Comparison of ENCODE assay signal across 18 cellular contexts in the genomic region with DNA sequence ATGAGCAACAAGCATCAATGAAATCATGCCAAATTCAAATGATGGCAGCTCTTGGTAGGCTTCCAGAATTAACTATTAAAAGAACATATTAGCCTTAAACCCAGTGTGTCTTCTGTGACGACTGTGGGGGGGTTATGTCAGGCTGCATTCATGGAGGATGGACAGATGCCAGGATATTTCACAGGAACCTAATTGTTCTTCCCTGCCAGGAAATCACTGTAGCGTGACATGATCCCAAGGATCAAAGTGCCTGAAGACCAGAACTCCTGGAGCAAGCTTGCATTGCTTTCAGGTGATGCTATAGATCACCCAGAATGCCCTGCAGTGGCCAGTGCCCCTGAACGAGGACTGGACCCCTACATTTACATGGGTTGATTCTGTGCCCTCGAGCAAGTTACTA.
DNase-seq lines count a peak whose midpoint lies in the region; ATAC-seq and TF ChIP-seq lines count a peak whose summit lies in the region.
"Had no signal": no experiment of that assay in that cellular context is flagged by ENCODE, and none has a peak within 500 bp of the region (broad histone marks: within the 10 kb centered on the region; RNA-seq: fewer than 3 reads in every experiment).

No MANE protein-coding gene starts in this region.

- H3K9me3 Mint-ChIP-seq in activated T-cell treated with anti-CD3 and anti-CD28 coated beads, Interleukin-2, amount 50 U/mL, for 24 hours: no peaks in the 10 kb centered on the region
- H3K9me3 Mint-ChIP-seq in CD14-positive monocyte: no peaks in the 10 kb centered on the region
- H3K9me3 Mint-ChIP-seq: endodermal cell had no signal

- in situ Hi-C loops in G401 (cut with HindIII; ENCODE audit: low sequenced_read_pairs): no loop called here

- H3K27me3 Mint-ChIP-seq in activated T-cell treated with anti-CD3 and anti-CD28 coated beads, Interleukin-2, amount 50 U/mL, for 24 hours: no peaks in the 10 kb centered on the region
- H3K27me3 Mint-ChIP-seq in CD14-positive monocyte (ENCODE audit: low read depth in 3 of 3): peaks cover 0 to 1% (median 0%) of the 10 kb centered on the region in 3 donors

- ATAC-seq in HG03025 (IDR thresholded peaks at IDR 0.05; ENCODE audit: low FRiP score, unreplicated experiment) (no peak), GM21737 (IDR thresholded peaks at IDR 0.05; ENCODE audit: unreplicated experiment) (no peak)
- ATAC-seq: activated CD4-positive, alpha-beta T cell treated with anti-CD3 and anti-CD28 coated beads for 36 hours; left cardiac atrium had no signal

- no peaks in the 10 kb centered on the region for H3K36me3 Mint-ChIP-seq in activated T-cell treated with anti-CD3 and anti-CD28 coated beads, Interleukin-2, amount 50 U/mL, for 24 hours (ENCODE audit: low read depth)
- no peaks in the 10 kb centered on the region for H3K36me3 Mint-ChIP-seq in CD14-positive monocyte

- intact Hi-C loops in CD14-positive monocyte (cut with micrococcal nuclease): no loop called here

- DNase-seq in G401 (ENCODE audit: low spot score): peak; percentile 8
- peak; percentile 75 for DNase-seq in NCI-H1105 (lab: John Stamatoyannopoulos, UW)
- peak; percentile 1 for DNase-seq in NCI-H748 treated with DMSO at 0.1 percent for 48 hours (lab: John Stamatoyannopoulos, UW)
- DNase-seq in iPS-NIHi11 (ENCODE audit: low spot score): peak; percentile 26
- no peak for DNase-seq in activated T-cell treated with anti-CD3 and anti-CD28 coated beads, Interleukin-2, amount 50 U/mL, for 24 hours
- no peak for DNase-seq in CD14-positive monocyte (ENCODE audit: low spot score)
- DNase-seq: activated CD4-positive, alpha-beta T cell treated with anti-CD3 and anti-CD28 coated beads for 36 hours; activated effector memory CD4-positive, alpha-beta T cell treated with anti-CD3 and anti-CD28 coated beads, Interleukin-2, amount 50 U/mL, for 16 hours; amniotic stem cell; endodermal cell; hippocampal formation; left cardiac atrium; MG63; NCI-H2227 treated with DMSO at 0.1 percent for 48 hours; stimulated activated naive CD4-positive, alpha-beta T cell treated with Interleukin-2 at 50 U/mL for 16 hours had no signal

- TF ChIP-seq CTCF in CD14-positive monocyte (IDR thresholded peaks at IDR 0.05): no peak

- no peak overlapping the region for H3K4me3 Mint-ChIP-seq in activated T-cell treated with anti-CD3 and anti-CD28 coated beads, Interleukin-2, amount 50 U/mL, for 24 hours
- no peak overlapping the region for H3K4me3 Mint-ChIP-seq in CD14-positive monocyte
- H3K4me3 Mint-ChIP-seq: activated CD4-positive, alpha-beta T cell treated with anti-CD3 and anti-CD28 coated beads for 36 hours; endodermal cell; type B pancreatic cell had no signal

- no peaks in the 10 kb centered on the region for H3K4me1 Mint-ChIP-seq in activated T-cell treated with anti-CD3 and anti-CD28 coated beads, Interleukin-2, amount 50 U/mL, for 24 hours (ENCODE audit: low read depth)
- no peaks in the 10 kb centered on the region for H3K4me1 Mint-ChIP-seq in CD14-positive monocyte
- H3K4me1 Mint-ChIP-seq: activated CD4-positive, alpha-beta T cell treated with anti-CD3 and anti-CD28 coated beads for 36 hours had no signal

- no peak overlapping the region for H3K27ac Mint-ChIP-seq in activated T-cell treated with anti-CD3 and anti-CD28 coated beads, Interleukin-2, amount 50 U/mL, for 24 hours
- H3K27ac Mint-ChIP-seq in CD14-positive monocyte: no peak overlapping the region
- H3K27ac Mint-ChIP-seq: activated CD4-positive, alpha-beta T cell treated with anti-CD3 and anti-CD28 coated beads for 36 hours; endodermal cell; type B pancreatic cell had no signal

Comparison
In these comparisons a context has a peak if more than half of its experiments do, and no peak if none do; other contexts are left out.
1. DNase-seq: peak in G401 (single experiment), NCI-H1105 (single experiment), NCI-H748 treated with DMSO at 0.1 percent for 48 hours (single experiment) and iPS-NIHi11 (single experiment); none in activated T-cell treated with anti-CD3 and anti-CD28 coated beads, Interleukin-2, amount 50 U/mL, for 24 hours (single experiment) and CD14-positive monocyte (single experiment).